ENCODE assay signal across 31 cellular contexts in the genomic region with DNA sequence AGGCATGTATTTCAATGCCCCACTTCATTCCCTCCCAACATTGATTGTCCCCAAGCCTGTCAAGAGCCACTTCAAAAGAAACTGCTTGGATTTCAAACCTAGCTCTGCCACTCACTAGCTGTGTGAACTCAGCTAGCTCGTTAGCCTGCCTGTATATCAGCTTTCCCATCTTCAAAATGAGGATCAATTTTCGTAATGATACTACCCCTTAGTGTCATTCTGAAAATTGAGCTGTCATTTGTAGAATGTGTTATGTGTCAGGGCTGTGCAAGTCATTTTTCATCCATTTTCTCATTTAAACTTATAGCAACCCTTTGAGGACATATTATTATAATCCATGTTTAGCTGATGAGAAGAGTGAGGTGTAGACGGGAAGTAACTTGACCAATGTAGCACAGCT.
DNase-seq lines count a peak whose midpoint lies in the region; ATAC-seq, FAIRE-seq and TF ChIP-seq lines count a peak whose summit lies in the region.
"Had no signal": no experiment of that assay in that cellular context is flagged by ENCODE, and none has a peak within 500 bp of the region (broad histone marks: within the 10 kb centered on the region; RNA-seq: fewer than 3 reads in every experiment).

No MANE protein-coding gene starts in this region.

- BruUV-seq in GM12878 (replicated peaks; lab: Mats Ljungman, UMichigan) = no TSS peak

- DNase-seq in NCI-H2171 treated with DMSO at 0.1 percent for 48 hours (lab: John Stamatoyannopoulos, UW) (peak; percentile 21), NCI-H2171 (lab: John Stamatoyannopoulos, UW) (no peak), GM12878 (ENCODE audit: low read depth, low spot score) (no peak), right lobe of liver (no peak), cerebellum (ENCODE audit: low spot score) (no peak), NCI-H146 (lab: John Stamatoyannopoulos, UW) (no peak)
- DNase-seq: 8988T; activated CD4-positive, alpha-beta memory T cell treated with anti-CD3 and anti-CD28 coated beads for 36 hours; activated CD4-positive, CD25-positive, alpha-beta regulatory T cell; amygdala; brain microvascular endothelial cell; COR-L47; esophagus squamous epithelium; foreskin keratinocyte; H7; heart left ventricle; islet precursor cell; left lung; MV-4-11; NCI-H1694; NCI-H524; NK-92 treated with Interleukin-12 subunit alpha and Interleukin-12 subunit beta, amount 100 ng/mL, for 24 hours; ovary; SHP77; stimulated activated naive B cell treated with anti-CD40 and anti-IgM and Interleukin-4, amounts not matched to agents 10 μg/mL and 1 μg/mL and 100 μg/mL, for 72 hours; T-helper 17 cell had no signal

- SMC1A ChIA-PET in GM12878 (lab: Charles Lee; ENCODE audit: uncharacterized antibody, unreplicated experiment) = interaction anchor here (0.6 to 3.2 kb wide), 8 partner anchors 10 to 95 kb away, joined by 3 to 9 read pairs (median 4); no protein-coding TSS in a partner anchor

- TF ChIP-seq EP300 in GM12878 (IDR thresholded peaks at IDR 0.05; ENCODE audit: borderline replicate concordance in 1 of 2, control insufficient read depth in 1 of 2, low read depth in 2 of 2, low read length in 2 of 2) = no peak; a peak in 1 of 4 replicates

- H3K4me1 ChIP-seq in GM12878 (ENCODE audit: control insufficient read depth, insufficient read depth, low read length) (no peaks in the 10 kb centered on the region), right lobe of liver (no peaks in the 10 kb centered on the region)
- H3K4me1 ChIP-seq: esophagus squamous epithelium, foreskin keratinocyte, heart left ventricle, left lung had no signal

- CTCF ChIA-PET in GM12878 (lab: Yijun Ruan, JAX) = interaction anchor here (0.8 kb wide), 2 partner anchors 30 to 79 kb away, joined by 3 read pairs; no protein-coding TSS in a partner anchor

- WGBS in GM12878 (ENCODE audit: insufficient coverage, insufficient replicate concordance, low lambda C conversion rate, missing lambda C conversion rate) = 0% methylated on average over 3 of the region's 3 CpGs
- WGBS in right lobe of liver (ENCODE audit: insufficient coverage, low coverage, low lambda C conversion rate, missing lambda C conversion rate) = 38% methylated on average over 3 of the region's 3 CpGs

- no peak overlapping the region for H3K4me2 ChIP-seq in GM12878 (ENCODE audit: control insufficient read depth, insufficient read depth)

- no peak overlapping the region for H2AFZ ChIP-seq in GM12878 (ENCODE audit: control insufficient read depth, low read depth, low read length)

- TF ChIP-seq RAD21 in GM12878 (IDR thresholded peaks at IDR 0.05; ENCODE audit: insufficient read depth, low read depth, low read length) = no peak

- no peak overlapping the region for H3K9ac ChIP-seq in GM12878 (ENCODE audit: control insufficient read depth, insufficient read depth, low read length)

- no peaks in the 10 kb centered on the region for H3K79me2 ChIP-seq in GM12878 (ENCODE audit: control insufficient read depth, insufficient read depth, low read length)

- H3K36me3 ChIP-seq in GM12878 (ENCODE audit: control insufficient read depth in 2 of 2, insufficient read depth in 2 of 2, low read length in 1 of 2) = no peaks in the 10 kb centered on the region
- H3K36me3 ChIP-seq in right lobe of liver = no peaks in the 10 kb centered on the region
- H3K36me3 ChIP-seq: brain microvascular endothelial cell, esophagus squamous epithelium, heart left ventricle, left lung, ovary had no signal

- H3K9me3 ChIP-seq in GM12878 (replicated peaks; ENCODE audit: control insufficient read depth, insufficient read depth, low read length) (no peaks in the 10 kb centered on the region), right lobe of liver (no peaks in the 10 kb centered on the region)
- H3K9me3 ChIP-seq: esophagus squamous epithelium, heart left ventricle, left lung, ovary had no signal

- in situ Hi-C loops in GM12878 (cut with MboI) = no loop called here

- RAD21 ChIA-PET in GM12878 (lab: Charles Lee; ENCODE audit: unreplicated experiment) = interaction anchor here (0.8 to 1.9 kb wide), 3 partner anchors 13 to 77 kb away, joined by 3 to 9 read pairs (median 7); no protein-coding TSS in a partner anchor

- TF ChIP-seq CTCF in GM12878 (IDR thresholded peaks at IDR 0.05 in 2 of 3, conservative IDR thresholded peaks at IDR 0.05 in 1 of 3; ENCODE audit: control insufficient read depth in 2 of 3, extremely low read depth in 1 of 3, insufficient read depth in 1 of 3, low read depth in 3 of 3, low read length in 3 of 3) (no peak), right lobe of liver (IDR thresholded peaks at IDR 0.05) (no peak)

- H3K4me3 ChIP-seq in GM12878 = no peak overlapping the region
- no peak overlapping the region for H3K4me3 ChIP-seq in right lobe of liver
- H3K4me3 ChIP-seq: esophagus squamous epithelium, heart left ventricle, left lung, ovary had no signal

- POLR2A ChIA-PET in GM12878 (lab: Charles Lee) = interaction anchor here (0.8 to 1.3 kb wide), 2 partner anchors 9 to 13 kb away, joined by 3 to 5 read pairs; no protein-coding TSS in a partner anchor

- H3K27ac ChIP-seq in GM12878 (ENCODE audit: control insufficient read depth, insufficient read depth) = no peak overlapping the region
- H3K27ac ChIP-seq in right lobe of liver = no peak overlapping the region
- H3K27ac ChIP-seq: brain microvascular endothelial cell, C4-2B, esophagus squamous epithelium, foreskin keratinocyte, heart left ventricle, left lung, ovary had no signal

- intact Hi-C loops in GM12878 (cut with micrococcal nuclease; ENCODE audit: unreplicated experiment) = loop anchor here (5.0 kb wide), 1 partner anchor 51 kb away; no protein-coding TSS in a partner anchor
- intact Hi-C loops in right lobe of liver (cut with DNase I) = no loop called here

- TF ChIP-seq POLR2A in GM12878 (IDR thresholded peaks at IDR 0.05; ENCODE audit: low read depth, low read length) = no peak
- TF ChIP-seq POLR2A in right lobe of liver (IDR thresholded peaks at IDR 0.05) = no peak

- H3K27me3 ChIP-seq in GM12878 (replicated peaks in 1 of 2; ENCODE audit: control insufficient read depth in 2 of 2, insufficient read depth in 2 of 2, low read length in 1 of 2) (no peaks in the 10 kb centered on the region), right lobe of liver (no peaks in the 10 kb centered on the region)
- H3K27me3 ChIP-seq: brain microvascular endothelial cell, esophagus squamous epithelium, ovary had no signal

- no peak for FAIRE-seq in GM12878 (lab: Jason Lieb, UNC)
- FAIRE-seq: TTC549 had no signal

- no peaks in the 10 kb centered on the region for H4K20me1 ChIP-seq in GM12878 (ENCODE audit: control insufficient read depth, insufficient read depth)

- ATAC-seq in GM19395 (IDR thresholded peaks at IDR 0.05; ENCODE audit: unreplicated experiment) = peak; percentile 61
- peak; percentile 70 for ATAC-seq in HG03045 (IDR thresholded peaks at IDR 0.05; ENCODE audit: unreplicated experiment)
- peak; percentile 82 for ATAC-seq in GM12878
- no peak for ATAC-seq in right lobe of liver
- ATAC-seq: foreskin keratinocyte; heart left ventricle; left lung; Panc1; stimulated activated naive B cell treated with anti-CD40 and anti-IgM and Interleukin-4, amounts not matched to agents 10 μg/mL and 1 μg/mL and 100 μg/mL, for 72 hours; T-helper 17 cell had no signal

TF ChIP-seq in GM12878, 131 proteins besides CTCF, POLR2A, EP300 and RAD21 (continues in another document):
- no peak for TF ChIP-seq SREBF2 (IDR thresholded peaks at IDR 0.05; ENCODE audit: low read length)
- no peak for TF ChIP-seq NR2F1 (conservative IDR thresholded peaks at IDR 0.05)
- peak; percentile 63; the same call in 1 of the 2 replicates for TF ChIP-seq BCL11A (IDR thresholded peaks at IDR 0.05; ENCODE audit: low read depth, low read length)
- TF ChIP-seq, protein P1, sequence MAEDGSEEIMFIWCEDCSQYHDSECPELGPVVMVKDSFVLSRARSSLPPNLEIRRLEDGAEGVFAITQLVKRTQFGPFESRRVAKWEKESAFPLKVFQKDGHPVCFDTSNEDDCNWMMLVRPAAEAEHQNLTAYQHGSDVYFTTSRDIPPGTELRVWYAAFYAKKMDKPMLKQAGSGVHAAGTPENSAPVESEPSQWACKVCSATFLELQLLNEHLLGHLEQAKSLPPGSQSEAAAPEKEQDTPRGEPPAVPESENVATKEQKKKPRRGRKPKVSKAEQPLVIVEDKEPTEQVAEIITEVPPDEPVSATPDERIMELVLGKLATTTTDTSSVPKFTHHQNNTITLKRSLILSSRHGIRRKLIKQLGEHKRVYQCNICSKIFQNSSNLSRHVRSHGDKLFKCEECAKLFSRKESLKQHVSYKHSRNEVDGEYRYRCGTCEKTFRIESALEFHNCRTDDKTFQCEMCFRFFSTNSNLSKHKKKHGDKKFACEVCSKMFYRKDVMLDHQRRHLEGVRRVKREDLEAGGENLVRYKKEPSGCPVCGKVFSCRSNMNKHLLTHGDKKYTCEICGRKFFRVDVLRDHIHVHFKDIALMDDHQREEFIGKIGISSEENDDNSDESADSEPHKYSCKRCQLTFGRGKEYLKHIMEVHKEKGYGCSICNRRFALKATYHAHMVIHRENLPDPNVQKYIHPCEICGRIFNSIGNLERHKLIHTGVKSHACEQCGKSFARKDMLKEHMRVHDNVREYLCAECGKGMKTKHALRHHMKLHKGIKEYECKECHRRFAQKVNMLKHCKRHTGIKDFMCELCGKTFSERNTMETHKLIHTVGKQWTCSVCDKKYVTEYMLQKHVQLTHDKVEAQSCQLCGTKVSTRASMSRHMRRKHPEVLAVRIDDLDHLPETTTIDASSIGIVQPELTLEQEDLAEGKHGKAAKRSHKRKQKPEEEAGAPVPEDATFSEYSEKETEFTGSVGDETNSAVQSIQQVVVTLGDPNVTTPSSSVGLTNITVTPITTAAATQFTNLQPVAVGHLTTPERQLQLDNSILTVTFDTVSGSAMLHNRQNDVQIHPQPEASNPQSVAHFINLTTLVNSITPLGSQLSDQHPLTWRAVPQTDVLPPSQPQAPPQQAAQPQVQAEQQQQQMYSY (CRISPR knock-in tag; IDR thresholded peaks at IDR 0.05) = no peak
- peak; percentile 95 for TF ChIP-seq JUNB (IDR thresholded peaks at IDR 0.05)
- TF ChIP-seq CHD1 (IDR thresholded peaks at IDR 0.05; ENCODE audit: low read depth, low read length) = no peak
- no peak for TF ChIP-seq IKZF2 (IDR thresholded peaks at IDR 0.05)
- no peak for TF ChIP-seq RBBP5 (conservative IDR thresholded peaks at IDR 0.05)
- no peak for TF ChIP-seq MYB (IDR thresholded peaks at IDR 0.05; ENCODE audit: borderline replicate concordance, low read depth, low read length)
- no peak for TF ChIP-seq RELA (IDR thresholded peaks at IDR 0.05; ENCODE audit: borderline replicate concordance, partially characterized antibody)
- TF ChIP-seq SMC3 (IDR thresholded peaks at IDR 0.05; ENCODE audit: borderline replicate concordance, low read length) = no peak
- TF ChIP-seq ZNF217 (IDR thresholded peaks at IDR 0.05) = no peak
- peak; percentile 43; the same call in 1 of the 2 replicates for TF ChIP-seq CREM (IDR thresholded peaks at IDR 0.05; ENCODE audit: low read depth)

Comparison
In these comparisons a context has a peak if more than half of its experiments do, and no peak if none do; other contexts are left out.
1. ATAC-seq: peak in GM19395 (single experiment), HG03045 (single experiment) and GM12878 (single experiment); none in right lobe of liver (0 of 4).